12 cellular contexts compared by ENCODE assay signal in the genomic region with DNA sequence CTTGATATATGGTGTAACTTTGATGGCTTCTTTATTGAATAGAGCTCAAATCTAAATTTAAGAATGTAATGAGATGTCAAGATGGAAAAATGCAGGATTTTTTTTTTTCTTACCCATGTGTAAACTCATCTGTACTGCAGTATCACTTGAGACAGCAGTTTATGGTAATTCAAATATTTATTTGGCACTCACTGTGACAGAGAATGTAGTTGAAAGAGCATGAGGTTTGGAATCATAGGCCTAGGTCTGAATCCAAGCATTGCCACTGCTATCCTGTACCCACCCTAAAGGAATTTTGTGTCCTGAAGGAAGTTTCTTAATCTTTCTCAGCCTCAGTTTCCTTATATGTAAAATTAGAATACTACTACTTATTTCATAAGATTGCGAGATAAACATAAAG. TPM values are rescaled to one million over a fixed set of nuclear protein-coding genes. Genes with fewer than 3 reads are reported as not detected.
A peak's percentile ranks its signal among the peaks of the same experiment; 100 is the strongest.
DNase-seq lines count a peak whose midpoint lies in the region; ATAC-seq, FAIRE-seq and TF ChIP-seq lines count a peak whose summit lies in the region.
"Had no signal": no experiment of that assay in that cellular context is flagged by ENCODE, and none has a peak within 500 bp of the region (broad histone marks: within the 10 kb centered on the region; RNA-seq: fewer than 3 reads in every experiment).

No MANE protein-coding gene starts in this region.

- WGBS in GM12878 (ENCODE audit: insufficient coverage, insufficient replicate concordance, low lambda C conversion rate, missing lambda C conversion rate): 48% methylated on average over 1 of the region's 1 CpG

- POLR2A ChIA-PET in GM12878 (lab: Charles Lee): interaction anchor here (0.8 to 5.5 kb wide), 9 partner anchors 9 to 200 kb away, joined by 3 to 30 read pairs (median 6); a partner anchor contains a TSS

- SMC1A ChIA-PET in GM12878 (lab: Charles Lee; ENCODE audit: uncharacterized antibody, unreplicated experiment): interaction anchor here (0.7 to 4.2 kb wide), 17 partner anchors 8 to 194 kb away, joined by 3 to 26 read pairs (median 5); a partner anchor contains a TSS

- intact Hi-C loops in GM12878 (cut with micrococcal nuclease; ENCODE audit: unreplicated experiment): loop anchor here (5.0 to 10.0 kb wide), 2 partner anchors 179 to 731 kb away; a partner anchor contains a TSS

- CTCF ChIA-PET in GM12878 (lab: Yijun Ruan, JAX): interaction anchor here (0.6 to 2.7 kb wide), 11 partner anchors 8 to 499 kb away, joined by 3 to 13 read pairs (median 3); a partner anchor contains a TSS

- peak overlapping the region; percentile 14 for H3K4me2 ChIP-seq in Karpas-422 (ENCODE audit: low read depth, low read length, poor library complexity, severe bottlenecking)
- H3K4me2 ChIP-seq in GM12878 (ENCODE audit: control insufficient read depth, insufficient read depth): peak overlapping the region; percentile 66

- RAD21 ChIA-PET in GM12878 (lab: Charles Lee; ENCODE audit: unreplicated experiment): interaction anchor here (0.6 to 6.5 kb wide), 9 partner anchors 9 to 858 kb away, joined by 3 to 51 read pairs (median 3); a partner anchor contains a TSS

- no peak for TF ChIP-seq POLR2A in GM12878 (IDR thresholded peaks at IDR 0.05; ENCODE audit: low read depth, low read length)

- no peak for FAIRE-seq in GM12878 (lab: Jason Lieb, UNC)
- FAIRE-seq: endothelial cell of umbilical vein, keratinocyte had no signal

- peaks cover 33% of the 10 kb centered on the region for H3K4me1 ChIP-seq in Karpas-422 (ENCODE audit: low read length)
- peaks cover 15% of the 10 kb centered on the region for H3K4me1 ChIP-seq in GM12878 (ENCODE audit: control insufficient read depth, insufficient read depth, low read length)
- H3K4me1 ChIP-seq in neutrophil (ENCODE audit: control insufficient read depth in 1 of 2, insufficient read depth in 1 of 2, low read depth in 1 of 2, low read length in 1 of 2): peaks cover 38 to 42% of the 10 kb centered on the region in 2 experiments

- DNase-seq in NCI-H2196 (lab: John Stamatoyannopoulos, UW; ENCODE audit: unreplicated experiment): peak; percentile 15
- DNase-seq in NCI-H2196 treated with DMSO at 0.1 percent for 48 hours (lab: John Stamatoyannopoulos, UW; ENCODE audit: unreplicated experiment): no peak
- DNase-seq in Karpas-422: no peak
- no peak for DNase-seq in GM12878 (ENCODE audit: low read depth, low spot score)
- DNase-seq in GM13976 (ENCODE audit: low spot score): no peak
- no peak for DNase-seq in foreskin fibroblast
- DNase-seq: ACHN, adrenal gland had no signal

- no peak for TF ChIP-seq EP300 in GM12878 (IDR thresholded peaks at IDR 0.05; ENCODE audit: borderline replicate concordance in 1 of 2, control insufficient read depth in 1 of 2, low read depth in 2 of 2, low read length in 2 of 2)

- no peak overlapping the region for H3K9ac ChIP-seq in Karpas-422 (ENCODE audit: low read length)
- peak overlapping the region; percentile 16 for H3K9ac ChIP-seq in GM12878 (ENCODE audit: control insufficient read depth, insufficient read depth, low read length)

- H4K20me1 ChIP-seq in Karpas-422 (ENCODE audit: insufficient read depth, low read depth, low read length) (peaks cover 4% of the 10 kb centered on the region; the same call in 1 of the 2 replicates), GM12878 (ENCODE audit: control insufficient read depth, insufficient read depth) (no peaks in the 10 kb centered on the region)

- peaks cover 82% of the 10 kb centered on the region for H3K79me2 ChIP-seq in Karpas-422 (ENCODE audit: low read length)
- peaks cover 90% of the 10 kb centered on the region for H3K79me2 ChIP-seq in GM12878 (ENCODE audit: control insufficient read depth, insufficient read depth, low read length)

- peaks cover 24% of the 10 kb centered on the region; the same call in 1 of the 2 replicates for H3K36me3 ChIP-seq in Karpas-422 (ENCODE audit: insufficient read depth, low read length)
- H3K36me3 ChIP-seq in GM12878 (ENCODE audit: control insufficient read depth in 2 of 2, insufficient read depth in 2 of 2, low read length in 1 of 2): peaks cover 0 to 3% of the 10 kb centered on the region in 2 experiments; a peak in 1 of 4 replicates
- H3K36me3 ChIP-seq in neutrophil: peaks cover 13% of the 10 kb centered on the region
- H3K36me3 ChIP-seq: adrenal gland had no signal

- no peak overlapping the region for H3K27ac ChIP-seq in Karpas-422 (ENCODE audit: low read length)
- H3K27ac ChIP-seq in GM12878 (ENCODE audit: control insufficient read depth, insufficient read depth): no peak overlapping the region
- H3K27ac ChIP-seq in neutrophil: peak overlapping the region; percentile 99
- H3K27ac ChIP-seq: adrenal gland had no signal

- no peaks in the 10 kb centered on the region for H3K27me3 ChIP-seq in Karpas-422 (ENCODE audit: low read length)
- H3K27me3 ChIP-seq in GM12878 (replicated peaks in 1 of 2; ENCODE audit: control insufficient read depth in 2 of 2, insufficient read depth in 2 of 2, low read length in 1 of 2): no peaks in the 10 kb centered on the region
- no peaks in the 10 kb centered on the region for H3K27me3 ChIP-seq in neutrophil
- H3K27me3 ChIP-seq: adrenal gland had no signal

- no peaks in the 10 kb centered on the region for H3K9me2 ChIP-seq in Karpas-422 (replicated peaks; ENCODE audit: insufficient read depth, low read length)

- TF ChIP-seq RAD21 in GM12878 (IDR thresholded peaks at IDR 0.05; ENCODE audit: insufficient read depth, low read depth, low read length): no peak

- TF ChIP-seq CTCF in GM12878 (IDR thresholded peaks at IDR 0.05 in 2 of 3, conservative IDR thresholded peaks at IDR 0.05 in 1 of 3; ENCODE audit: control insufficient read depth in 2 of 3, extremely low read depth in 1 of 3, insufficient read depth in 1 of 3, low read depth in 3 of 3, low read length in 3 of 3) (no peak), neutrophil (IDR thresholded peaks at IDR 0.05) (no peak), GM13976 (IDR thresholded peaks at IDR 0.05; ENCODE audit: borderline replicate concordance, control extremely low read depth, extremely low read depth, insufficient read depth, missing control alignments) (no peak), foreskin fibroblast (IDR thresholded peaks at IDR 0.05; ENCODE audit: low read depth, low read length) (no peak)

- H2AFZ ChIP-seq in Karpas-422 (ENCODE audit: low read length) (no peak overlapping the region), GM12878 (ENCODE audit: control insufficient read depth, low read depth, low read length) (no peak overlapping the region)

- no TSS peak for BruUV-seq in GM12878 (replicated peaks; lab: Mats Ljungman, UMichigan)

- H3K4me3 ChIP-seq in Karpas-422 (ENCODE audit: low read length) (no peak overlapping the region), GM12878 (peak overlapping the region; percentile 49; the same call in 1 of the 2 replicates), neutrophil (ENCODE audit: low read depth in 1 of 2, low read length in 1 of 2) (no peak overlapping the region), foreskin fibroblast (ENCODE audit: low read depth in 1 of 2, low read length in 2 of 2) (no peak overlapping the region)
- H3K4me3 ChIP-seq: adrenal gland had no signal

- no peak for ATAC-seq in GM12878
- ATAC-seq in activated CD4-positive, CD25-positive, alpha-beta regulatory T cell treated with anti-CD3 and anti-CD28 coated beads, Interleukin-2, amount 50 U/mL, for 24 hours: no peak

- no peaks in the 10 kb centered on the region for H3K9me3 ChIP-seq in Karpas-422 (ENCODE audit: low read length)
- no peaks in the 10 kb centered on the region for H3K9me3 ChIP-seq in GM12878 (replicated peaks; ENCODE audit: control insufficient read depth, insufficient read depth, low read length)
- H3K9me3 ChIP-seq in neutrophil: no peaks in the 10 kb centered on the region
- H3K9me3 ChIP-seq: adrenal gland had no signal

- in situ Hi-C loops in GM12878 (cut with MboI): no loop called here
- in situ Hi-C loops in GM13976 (cut with MboI; ENCODE audit: low sequenced_read_pairs, unreplicated experiment): no loop called here

TF ChIP-seq in GM12878, 131 proteins besides CTCF, POLR2A, EP300 and RAD21:
- TF ChIP-seq SMAD5 (IDR thresholded peaks at IDR 0.05; ENCODE audit: low read depth) (0 out of 2 replicates have a peak, but pooled peaks have one; percentile 15), RCOR1 (conservative IDR thresholded peaks at IDR 0.05; ENCODE audit: low read depth, low read length) (no peak), ZNF217 (IDR thresholded peaks at IDR 0.05) (no peak)

RNA-seq across cellular contexts. Expression of a gene that starts 3.8 kb away (rescaled TPM):
- 44.7 and 74.6 TPM in 2 replicates for total RNA-seq in Karpas-422 (2014; rRNA removed; shearing (Covaris generic); ENCODE audit: low replicate concordance)
- total RNA-seq in GM12878 (2013; cell fraction: nucleolus; rRNA removed): 160 and 164 TPM in 2 replicates
- total RNA-seq in GM12878 (2014; rRNA removed): 40.4 and 40.8 TPM in 2 replicates
- total RNA-seq in GM12878 (2014; rRNA removed; fragmentation: Illumina TruSeq; extraction: Trizol): 35.7 and 36.0 TPM in 2 replicates
- 66.8 and 69.7 TPM in 2 replicates for total RNA-seq in GM12878 (2021)
- polyA plus RNA-seq in GM12878 (2011; ENCODE audit: low read depth): 13.7 TPM
- 58.1 and 76.9 TPM in 2 replicates for polyA plus RNA-seq in GM12878 (2011; rRNA removed)
- 46.3 and 65.0 TPM in 2 replicates for polyA plus RNA-seq in GM12878 (2011; cell fraction: cytosol; rRNA removed)
- 37.1 and 53.4 TPM in 2 replicates for polyA plus RNA-seq in GM12878 (2011; cell fraction: nucleus; rRNA removed)
- 22.2 and 23.7 TPM in 2 replicates for polyA plus RNA-seq in GM12878 (2012)
- 63.5 and 76.6 TPM in 2 replicates for polyA plus RNA-seq in GM12878 (2014; fragmentation: Illumina TruSeq; extraction: Trizol)
- 10 to 100 TPM; 13.4 to 22.2 TPM for polyA plus RNA-seq in GM12878 (2014; fragmentation: Nextera tagmentation; extraction: Ambion mirVana)
- polyA plus RNA-seq in GM12878 (2014; rRNA removed): 33.2 and 35.5 TPM in 2 replicates
- polyA plus RNA-seq in GM12878 (2016; fragmentation: Nextera tagmentation; extraction: Ambion mirVana): 10 to 100 TPM; 38.6 to 44.2 TPM
- polyA minus RNA-seq in GM12878 (2011; rRNA and poly(A)+ RNA removed): 131 and 175 TPM in 2 replicates
- 35.4 and 42.6 TPM in 2 replicates for polyA minus RNA-seq in GM12878 (2011; cell fraction: cytosol; rRNA and poly(A)+ RNA removed)
- polyA minus RNA-seq in GM12878 (2011; cell fraction: nucleus; rRNA and poly(A)+ RNA removed): 56.5 and 67.9 TPM in 2 replicates
